In the genomic region with DNA sequence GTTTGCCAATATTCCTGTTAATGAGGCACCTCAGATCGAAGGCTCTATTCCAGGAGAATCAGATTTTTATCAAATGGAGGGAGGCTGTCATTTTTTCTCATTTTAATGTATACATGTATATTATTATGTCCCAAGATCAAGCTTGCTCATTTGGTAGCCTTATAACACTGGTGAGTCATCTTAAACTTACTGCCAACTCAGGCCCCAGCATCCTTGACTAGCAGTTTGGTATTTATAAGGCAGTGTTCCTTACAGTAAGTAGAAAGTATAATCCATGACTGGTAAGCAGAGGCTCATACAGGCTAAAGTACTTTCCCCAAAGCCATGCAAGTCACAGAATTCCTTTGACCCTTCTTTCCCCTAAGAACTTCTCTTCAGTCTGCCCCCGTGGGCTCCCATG, we compare ENCODE assay signal across 16 cellular contexts.
A peak's percentile ranks its signal among the peaks of the same experiment; 100 is the strongest.
DNase-seq lines count a peak whose midpoint lies in the region; ATAC-seq and TF ChIP-seq lines count a peak whose summit lies in the region.
"Had no signal": no experiment of that assay in that cellular context is flagged by ENCODE, and none has a peak within 500 bp of the region (broad histone marks: within the 10 kb centered on the region; RNA-seq: fewer than 3 reads in every experiment).

No MANE protein-coding gene starts in this region.

- no peak overlapping the region for H2AFZ ChIP-seq in PC-9

- H3K4me1 Mint-ChIP-seq in naive thymus-derived CD4-positive, alpha-beta T cell, result peaks cover 0 to 3% (median 0%) of the 10 kb centered on the region in 7 donors
- H3K4me1 Mint-ChIP-seq: activated naive CD4-positive, alpha-beta T cell treated with anti-CD3 and anti-CD28 coated beads, Interleukin-2, amount 10 ng/mL, durations not matched to agents 7 days and 5 days had no signal

- POLR2A ChIA-PET in PC-9 (lab: Charles Lee; ENCODE audit: unreplicated experiment), result interaction anchor here (0.7 kb wide), 2 partner anchors 121 to 173 kb away, joined by 6 to 8 read pairs; no protein-coding TSS in a partner anchor
- POLR2A ChIA-PET in naive thymus-derived CD4-positive, alpha-beta T cell (lab: Charles Lee), result no interaction called here

- no peak for ATAC-seq in naive thymus-derived CD4-positive, alpha-beta T cell
- ATAC-seq: K562 had no signal

- H3K4me3 Mint-ChIP-seq in naive thymus-derived CD4-positive, alpha-beta T cell, result no peak overlapping the region
- H3K4me3 Mint-ChIP-seq: activated naive CD4-positive, alpha-beta T cell treated with anti-CD3 and anti-CD28 coated beads, Interleukin-2, amount 10 ng/mL, durations not matched to agents 7 days and 5 days; mesothelial cell of epicardium; T-helper 2 cell treated with Interferon-gamma antibody and Interleukin-4, amounts not matched to agents 5 μg/mL and 100 μg/mL, for 36 hours had no signal

- H3K9me2 ChIP-seq in PC-9 (ENCODE audit: insufficient read depth), result no peaks in the 10 kb centered on the region

- no peak overlapping the region for H3K4me3 ChIP-seq in PC-9
- no peak overlapping the region for H3K4me3 ChIP-seq in skeletal muscle cell (ENCODE audit: low read depth, low read length)
- no peak overlapping the region for H3K4me3 ChIP-seq in naive thymus-derived CD4-positive, alpha-beta T cell (ENCODE audit: low read length)
- H3K4me3 ChIP-seq: K562 had no signal

- DNase-seq in ELR (ENCODE audit: low read depth), result peak; percentile 83
- peak; percentile 16 to 71 for DNase-seq in PC-9
- peak; percentile 51 for DNase-seq in epithelial cell of prostate (ENCODE audit: low read depth, low spot score)
- DNase-seq in skeletal muscle cell (ENCODE audit: low read depth), result peak; percentile 79
- DNase-seq in naive thymus-derived CD4-positive, alpha-beta T cell, result no peak
- DNase-seq in OCI-M1 (lab: John Stamatoyannopoulos, UW), result no peak
- no peak for DNase-seq in substantia nigra (lab: John Stamatoyannopoulos, UW)
- DNase-seq: activated CD8-positive, alpha-beta memory T cell treated with anti-CD3 and anti-CD28 coated beads for 24 hours; activated naive CD4-positive, alpha-beta T cell treated with anti-CD3 and anti-CD28 coated beads, Interleukin-2, amount 10 ng/mL, durations not matched to agents 7 days and 5 days; NCI-H2029; stimulated activated CD4-positive, alpha-beta T cell treated with anti-CD3 and anti-CD28 coated beads, Interleukin-2, amount 100 ng/mL, for 48 hours; stimulated activated naive CD4-positive, alpha-beta T cell treated with Interleukin-2 at 50 U/mL for 16 hours had no signal

- peaks cover 20% of the 10 kb centered on the region; the same call in 1 of the 2 replicates for H3F3A ChIP-seq in PC-9 (ENCODE audit: insufficient read depth, low read depth)

- intact Hi-C loops in PC-9 (cut with micrococcal nuclease; ENCODE audit: unreplicated experiment), result loop anchor here (2.0 to 5.0 kb wide), 2 partner anchors 43 to 87 kb away; no protein-coding TSS in a partner anchor
- intact Hi-C loops in naive thymus-derived CD4-positive, alpha-beta T cell (cut with micrococcal nuclease), result no loop called here

- H3K27me3 ChIP-seq in PC-9 (ENCODE audit: insufficient read depth, low read depth), result no peaks in the 10 kb centered on the region
- no peaks in the 10 kb centered on the region for H3K27me3 ChIP-seq in naive thymus-derived CD4-positive, alpha-beta T cell (ENCODE audit: control insufficient read depth in 2 of 2, insufficient read depth in 2 of 2, low read length in 2 of 2)

- peaks cover 0 to 12% (median 5%) of the 10 kb centered on the region in 5 donors for H3K27me3 Mint-ChIP-seq in naive thymus-derived CD4-positive, alpha-beta T cell
- H3K27me3 Mint-ChIP-seq: activated naive CD4-positive, alpha-beta T cell treated with anti-CD3 and anti-CD28 coated beads, Interleukin-2, amount 10 ng/mL, durations not matched to agents 7 days and 5 days; progenitor cell of endocrine pancreas had no signal

- no peaks in the 10 kb centered on the region for H4K20me1 ChIP-seq in PC-9 (ENCODE audit: insufficient read depth)

- H3K4me1 ChIP-seq in PC-9 (replicated peaks; ENCODE audit: insufficient read depth), result peaks cover 34% of the 10 kb centered on the region
- no peaks in the 10 kb centered on the region for H3K4me1 ChIP-seq in naive thymus-derived CD4-positive, alpha-beta T cell (ENCODE audit: control insufficient read depth in 2 of 2, insufficient read depth in 2 of 2, low read length in 2 of 2)

- peak overlapping the region; percentile 69 for H3K4me2 ChIP-seq in PC-9

- no peak for TF ChIP-seq CTCF in PC-9 (conservative IDR thresholded peaks at IDR 0.05)

- peaks cover 0 to 3% (median 0%) of the 10 kb centered on the region in 5 donors for H3K36me3 Mint-ChIP-seq in naive thymus-derived CD4-positive, alpha-beta T cell
- H3K36me3 Mint-ChIP-seq: activated naive CD4-positive, alpha-beta T cell treated with anti-CD3 and anti-CD28 coated beads, Interleukin-2, amount 10 ng/mL, durations not matched to agents 7 days and 5 days; mesothelial cell of epicardium had no signal

- H3K36me3 ChIP-seq in PC-9 (ENCODE audit: low read depth), result no peaks in the 10 kb centered on the region
- H3K36me3 ChIP-seq in naive thymus-derived CD4-positive, alpha-beta T cell (ENCODE audit: control insufficient read depth in 2 of 3, insufficient read depth in 3 of 3, low read length in 3 of 3), result no peaks in the 10 kb centered on the region

- H3K9me3 Mint-ChIP-seq in naive thymus-derived CD4-positive, alpha-beta T cell, result peaks cover 0 to 8% (median 0%) of the 10 kb centered on the region in 11 donors
- H3K9me3 Mint-ChIP-seq: activated naive CD4-positive, alpha-beta T cell treated with anti-CD3 and anti-CD28 coated beads, Interleukin-2, amount 10 ng/mL, durations not matched to agents 7 days and 5 days had no signal

- H3K79me2 ChIP-seq in PC-9 (ENCODE audit: low read depth), result no peaks in the 10 kb centered on the region

- CTCF ChIA-PET in PC-9 (lab: Charles Lee), result no interaction called here
- CTCF ChIA-PET in naive thymus-derived CD4-positive, alpha-beta T cell (lab: Charles Lee), result no interaction called here

- no TSS peak for BruUV-seq in PC-9 (replicated peaks; lab: Mats Ljungman, UMichigan)

- H3K27ac ChIP-seq in PC-9 (peak overlapping the region; percentile 77), epithelial cell of prostate (peak overlapping the region; percentile 69), substantia nigra (ENCODE audit: low read depth, low read length, poor library complexity, severe bottlenecking) (no peak overlapping the region)
- H3K27ac ChIP-seq in naive thymus-derived CD4-positive, alpha-beta T cell (ENCODE audit: low read depth, low read length), result no peak overlapping the region

- H3K9me3 ChIP-seq in PC-9 (ENCODE audit: insufficient read depth, low read depth), result no peaks in the 10 kb centered on the region; the same call in 1 of the 2 replicates
- no peaks in the 10 kb centered on the region for H3K9me3 ChIP-seq in naive thymus-derived CD4-positive, alpha-beta T cell (ENCODE audit: control insufficient read depth in 2 of 3, low read length in 3 of 3)

- no peak overlapping the region for H3K27ac Mint-ChIP-seq in naive thymus-derived CD4-positive, alpha-beta T cell
- H3K27ac Mint-ChIP-seq: activated naive CD4-positive, alpha-beta T cell treated with anti-CD3 and anti-CD28 coated beads, Interleukin-2, amount 10 ng/mL, durations not matched to agents 7 days and 5 days; mesothelial cell of epicardium; progenitor cell of endocrine pancreas; T-helper 2 cell treated with Interferon-gamma antibody and Interleukin-4, amounts not matched to agents 5 μg/mL and 100 μg/mL, for 36 hours had no signal

Comparison
In these comparisons a context has a peak if more than half of its experiments do, and no peak if none do; other contexts are left out.
1. DNase-seq: peak in ELR (single experiment), PC-9 (2 of 2), epithelial cell of prostate (single experiment) and skeletal muscle cell (single experiment); none in naive thymus-derived CD4-positive, alpha-beta T cell (0 of 9), OCI-M1 (single experiment) and substantia nigra (0 of 49).
2. H3K27ac ChIP-seq: peak in PC-9 (single experiment) and epithelial cell of prostate (single experiment); none in naive thymus-derived CD4-positive, alpha-beta T cell (single experiment) and substantia nigra (single experiment).